Comparison of ENCODE assay signal across 9 cellular contexts in the genomic region with DNA sequence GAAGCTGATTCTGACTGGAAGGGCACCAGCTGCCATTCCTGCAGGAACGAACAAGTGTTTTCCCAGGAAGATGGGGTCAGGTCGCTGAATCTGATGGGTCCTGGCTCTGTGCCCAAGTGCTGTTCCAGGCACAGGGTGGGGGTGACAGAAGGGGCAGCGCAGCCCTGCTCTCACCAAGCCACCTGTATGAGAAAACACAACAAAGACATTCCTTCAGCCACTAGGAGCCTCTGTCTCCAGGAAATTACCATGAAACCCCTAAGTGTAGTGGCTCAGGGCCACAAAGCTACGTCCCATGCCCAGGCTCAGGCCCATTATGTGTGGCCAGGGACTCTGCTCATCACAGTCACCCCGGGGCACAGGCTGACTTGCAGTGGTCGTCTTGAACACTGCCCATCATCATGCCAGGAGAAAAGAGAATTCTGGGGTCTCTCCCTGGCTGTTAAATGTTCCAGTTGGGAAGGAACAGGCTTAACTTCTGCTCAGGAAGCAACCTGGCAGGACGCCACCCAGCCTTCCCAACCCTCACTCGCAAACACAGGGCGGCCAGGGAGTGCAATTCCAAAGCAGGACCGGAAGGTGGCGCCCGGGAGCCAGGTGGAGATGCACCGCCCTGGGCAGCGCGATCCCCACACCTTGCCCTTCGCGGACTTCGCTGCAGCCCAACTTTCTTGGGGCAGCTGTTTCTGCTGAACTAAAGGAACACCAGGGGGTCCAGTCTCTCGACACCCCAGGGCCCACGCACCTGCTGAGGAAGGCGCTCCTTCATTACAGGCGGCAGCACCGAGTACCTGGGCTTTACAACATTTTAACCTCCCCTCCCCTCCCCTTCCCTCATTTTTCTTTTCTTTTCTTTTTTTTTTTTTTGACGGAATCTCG. TPM values are rescaled to one million over a fixed set of nuclear protein-coding genes. Genes with fewer than 3 reads are reported as not detected.
DNase-seq lines count a peak whose midpoint lies in the region; ATAC-seq and TF ChIP-seq lines count a peak whose summit lies in the region.
"Had no signal": no experiment of that assay in that cellular context is flagged by ENCODE, and none has a peak within 500 bp of the region (broad histone marks: within the 10 kb centered on the region; RNA-seq: fewer than 3 reads in every experiment).

No MANE protein-coding gene starts in this region.

- no peaks in the 10 kb centered on the region for H3K27me3 ChIP-seq in MM.1S (replicated peaks; ENCODE audit: insufficient read depth, low read length)
- H3K27me3 ChIP-seq in cardiac muscle cell = no peaks in the 10 kb centered on the region
- no peaks in the 10 kb centered on the region for H3K27me3 ChIP-seq in upper lobe of left lung

- H3K36me3 ChIP-seq in MM.1S (replicated peaks; ENCODE audit: insufficient read depth, low read length) = no peaks in the 10 kb centered on the region
- no peaks in the 10 kb centered on the region for H3K36me3 ChIP-seq in cardiac muscle cell
- no peaks in the 10 kb centered on the region for H3K36me3 ChIP-seq in upper lobe of left lung

- peak overlapping the region; percentile 90 for H2AFZ ChIP-seq in MM.1S (ENCODE audit: low read length)

- no peak overlapping the region for H3K27ac ChIP-seq in MM.1S (ENCODE audit: low read length)
- H3K27ac ChIP-seq in cardiac muscle cell = no peak overlapping the region
- peak overlapping the region; percentile 57 to 82 (median 76) for H3K27ac ChIP-seq in upper lobe of left lung

- TF ChIP-seq POLR2A in upper lobe of left lung (IDR thresholded peaks at IDR 0.05) = peak in 1 of 4 donors; percentile 8

- ATAC-seq in GM21619 (IDR thresholded peaks at IDR 0.05; ENCODE audit: unreplicated experiment) (peak; percentile 83), SK-N-SH treated with all-trans-retinoic acid at 6 μM for 48 hours (peak; percentile 97), upper lobe of left lung (ENCODE audit: low FRiP score in 2 of 2) (peak; percentile 94 to 96)

- H3K4me1 ChIP-seq in MM.1S (ENCODE audit: low read length) = peaks cover 7% of the 10 kb centered on the region
- H3K4me1 ChIP-seq in cardiac muscle cell (ENCODE audit: low read depth) = peaks cover 4% of the 10 kb centered on the region
- peaks cover 29 to 57% (median 39%) of the 10 kb centered on the region in 4 donors for H3K4me1 ChIP-seq in upper lobe of left lung

- no peaks in the 10 kb centered on the region for H3F3A ChIP-seq in MM.1S (ENCODE audit: insufficient read depth, low read length)

- no peaks in the 10 kb centered on the region for H4K20me1 ChIP-seq in MM.1S (ENCODE audit: insufficient read depth, low read length)

- peak overlapping the region; percentile 92 for H3K4me2 ChIP-seq in MM.1S (ENCODE audit: low read depth, low read length)

- H3K79me2 ChIP-seq in MM.1S (ENCODE audit: low read length) = no peaks in the 10 kb centered on the region

- peak overlapping the region; percentile 53 for H3K4me3 ChIP-seq in MM.1S (ENCODE audit: low read length)
- no peak overlapping the region for H3K4me3 ChIP-seq in cardiac muscle cell
- H3K4me3 ChIP-seq in upper lobe of left lung = peak overlapping the region in 1 of 4 donors; percentile 11

- no peaks in the 10 kb centered on the region for H3K9me3 ChIP-seq in MM.1S (replicated peaks; ENCODE audit: insufficient read depth, low read length)
- H3K9me3 ChIP-seq in cardiac muscle cell (ENCODE audit: low read depth) = no peaks in the 10 kb centered on the region
- H3K9me3 ChIP-seq in upper lobe of left lung = no peaks in the 10 kb centered on the region

- WGBS in upper lobe of left lung, 2 donors = 19 to 33% methylated on average over 12 to 25 of the region's 25 CpGs

- TF ChIP-seq CTCF in MM.1S (IDR thresholded peaks at IDR 0.05; ENCODE audit: low read length) (peak; percentile 98), cardiac muscle cell (IDR thresholded peaks at IDR 0.05; ENCODE audit: low read depth, low read length) (peak; percentile 95), upper lobe of left lung (IDR thresholded peaks at IDR 0.05) (peak; percentile 98 to 99 (median 99))

- peak overlapping the region; percentile 62; the same call in 1 of the 2 replicates for H3K9ac ChIP-seq in MM.1S (ENCODE audit: low read length)

- peak in 2 of 4 donors; percentile 58 to 78 for TF ChIP-seq EP300 in upper lobe of left lung (IDR thresholded peaks at IDR 0.05)

- DNase-seq in COLO829 (ENCODE audit: low spot score) = peak; percentile 82
- peak; percentile 63 for DNase-seq in MM.1S
- DNase-seq in activated naive CD4-positive, alpha-beta T cell treated with anti-CD3 and anti-CD28 coated beads, Interleukin-2, amount 50 U/mL, for 16 hours = peak; percentile 75
- DNase-seq in cardiac muscle cell (ENCODE audit: low read depth in 1 of 2, low spot score in 1 of 2) = peak; percentile 73 to 90
- DNase-seq in posterior vena cava (ENCODE audit: low spot score) = peak; percentile 96
- DNase-seq in upper lobe of left lung = peak; percentile 91 to 97

- intact Hi-C loops in posterior vena cava (cut with DNase I) = no loop called here

- no peaks in the 10 kb centered on the region for H3K9me2 ChIP-seq in MM.1S (replicated peaks; ENCODE audit: insufficient read depth, low read length)

TF ChIP-seq in SK-N-SH treated with all-trans-retinoic acid at 6 μM for 48 hours, 23 proteins besides CTCF, POLR2A, EP300 and RAD21:
- no peak for TF ChIP-seq ZC3H10 (CRISPR knock-in tag; IDR thresholded peaks at IDR 0.05)
- no peak for TF ChIP-seq ZNF565 (CRISPR knock-in tag; conservative IDR thresholded peaks at IDR 0.05; ENCODE audit: low read depth)
- no peak for TF ChIP-seq RARB (CRISPR knock-in tag; IDR thresholded peaks at IDR 0.05)
- TF ChIP-seq ZFP3 (CRISPR knock-in tag; IDR thresholded peaks at IDR 0.05) = no peak
- no peak for TF ChIP-seq POU6F1 (CRISPR knock-in tag; IDR thresholded peaks at IDR 0.05; ENCODE audit: borderline replicate concordance, low read depth)
- no peak for TF ChIP-seq ARNTL (CRISPR knock-in tag; IDR thresholded peaks at IDR 0.05; ENCODE audit: borderline replicate concordance, low read depth)
- TF ChIP-seq, protein P1, sequence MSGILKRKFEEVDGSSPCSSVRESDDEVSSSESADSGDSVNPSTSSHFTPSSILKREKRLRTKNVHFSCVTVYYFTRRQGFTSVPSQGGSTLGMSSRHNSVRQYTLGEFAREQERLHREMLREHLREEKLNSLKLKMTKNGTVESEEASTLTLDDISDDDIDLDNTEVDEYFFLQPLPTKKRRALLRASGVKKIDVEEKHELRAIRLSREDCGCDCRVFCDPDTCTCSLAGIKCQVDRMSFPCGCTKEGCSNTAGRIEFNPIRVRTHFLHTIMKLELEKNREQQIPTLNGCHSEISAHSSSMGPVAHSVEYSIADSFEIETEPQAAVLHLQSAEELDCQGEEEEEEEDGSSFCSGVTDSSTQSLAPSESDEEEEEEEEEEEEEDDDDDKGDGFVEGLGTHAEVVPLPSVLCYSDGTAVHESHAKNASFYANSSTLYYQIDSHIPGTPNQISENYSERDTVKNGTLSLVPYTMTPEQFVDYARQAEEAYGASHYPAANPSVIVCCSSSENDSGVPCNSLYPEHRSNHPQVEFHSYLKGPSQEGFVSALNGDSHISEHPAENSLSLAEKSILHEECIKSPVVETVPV (CRISPR knock-in tag; IDR thresholded peaks at IDR 0.05) = no peak
- TF ChIP-seq OSR1 (CRISPR knock-in tag; IDR thresholded peaks at IDR 0.05) = no peak

RNA-seq across cellular contexts. Expression of gene SFTPB, which starts 11.0 kb away (rescaled TPM):
- total RNA-seq in cardiac muscle cell (not detected in 2 replicates), posterior vena cava (1 to 10 TPM in 1 of 2 donors, not detected in 1; 1.7 TPM), upper lobe of left lung (over 10,000 TPM; 10,501 to 67,270 (median 33,394) TPM)
- not detected in 2 replicates for polyA plus RNA-seq in cardiac muscle cell
- total RNA-seq: T-helper 1 cell treated with Interleukin-12 subunit alpha and Interleukin-12 subunit beta and Interleukin-4 antibody, amounts not matched to agents 30 ng/mL and 1 ng/mL, for 36 hours had no signal

RNA-seq across cellular contexts. Expression of gene GNLY, which starts 15.1 kb away (rescaled TPM):
- not detected in 2 replicates for total RNA-seq in cardiac muscle cell
- not detected in 2 replicates for polyA plus RNA-seq in cardiac muscle cell
- total RNA-seq in posterior vena cava = 1 to 10 TPM; 2.4 to 5.3 TPM
- 10 to 100 TPM; 12.2 to 24.7 (median 21.0) TPM for total RNA-seq in upper lobe of left lung

Comparison
In these comparisons a context has a peak if more than half of its experiments do, and no peak if none do; other contexts are left out.
1. H3K27ac ChIP-seq: peak in upper lobe of left lung (4 of 4); none in MM.1S (single experiment) and cardiac muscle cell (single experiment).
2. RNA of gene SFTPB, which starts 11.0 kb away (total RNA-seq): 10,501 to 67,270 TPM in upper lobe of left lung; 1.7 TPM in posterior vena cava and not detected in cardiac muscle cell; every median in the first group is over 1,000 times any median in the second.
3. Peak in every context shown above with its lines, with median percentiles within 50 percentile points of each other: DNase-seq, ATAC-seq and CTCF ChIP-seq.